Comparison of ENCODE assay signal across 10 cellular contexts in the genomic region with DNA sequence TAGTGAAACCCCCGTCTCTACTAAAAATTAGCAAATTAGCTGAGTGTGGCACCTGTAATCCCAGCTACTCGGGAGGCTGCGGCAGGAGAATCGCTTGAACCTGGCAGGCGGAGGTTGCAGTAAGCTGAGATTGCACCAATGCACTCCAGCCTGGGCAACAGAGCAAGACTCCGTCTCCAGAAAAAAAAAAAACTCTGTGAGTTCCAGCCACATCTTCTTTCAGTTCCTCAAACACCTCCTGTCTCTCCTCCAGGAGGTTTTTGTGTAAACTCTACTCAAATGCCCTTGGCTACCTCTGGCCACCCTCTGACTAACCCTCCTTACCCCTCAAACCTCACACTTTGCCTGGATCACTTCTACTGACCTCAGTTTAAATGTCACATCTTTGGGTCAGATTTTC. TPM values are rescaled to one million over a fixed set of nuclear protein-coding genes. Genes with fewer than 3 reads are reported as not detected.
DNase-seq lines count a peak whose midpoint lies in the region; ATAC-seq and TF ChIP-seq lines count a peak whose summit lies in the region.
"Had no signal": no experiment of that assay in that cellular context is flagged by ENCODE, and none has a peak within 500 bp of the region (broad histone marks: within the 10 kb centered on the region; RNA-seq: fewer than 3 reads in every experiment).

No MANE protein-coding gene starts in this region.

- peak overlapping the region; percentile 58 for H3K27ac ChIP-seq in OCI-LY7 (ENCODE audit: low read depth, low read length, poor library complexity, severe bottlenecking)

- peaks cover 97% of the 10 kb centered on the region for H3K36me3 ChIP-seq in OCI-LY7 (ENCODE audit: insufficient read depth, low read length)

- H3K4me3 ChIP-seq in GM12864 (ENCODE audit: low read depth, low read length), result no peak overlapping the region
- H3K4me3 ChIP-seq in OCI-LY7 (ENCODE audit: low read depth, low read length, poor library complexity, severe bottlenecking), result peak overlapping the region; percentile 43

- peak; percentile 82 for ATAC-seq in GM19395 (IDR thresholded peaks at IDR 0.05; ENCODE audit: unreplicated experiment)
- peak; percentile 42 for ATAC-seq in HG03039 (IDR thresholded peaks at IDR 0.05; ENCODE audit: unreplicated experiment)

- no peaks in the 10 kb centered on the region for H3K9me2 ChIP-seq in OCI-LY7 (ENCODE audit: insufficient read depth, low read length)

- intact Hi-C loops in OCI-LY7 (cut with micrococcal nuclease; ENCODE audit: unreplicated experiment), result loop anchor here (2.0 kb wide), 1 partner anchor 39 kb away; no protein-coding TSS in a partner anchor

- BruUV-seq in OCI-LY7 (replicated peaks; lab: Mats Ljungman, UMichigan), result no TSS peak

- H3K79me2 ChIP-seq in OCI-LY7 (ENCODE audit: insufficient read depth, low read depth, low read length), result peaks cover 89% of the 10 kb centered on the region

- H3K9me3 ChIP-seq in OCI-LY7 (ENCODE audit: low read length), result no peaks in the 10 kb centered on the region

- H3K4me2 ChIP-seq in OCI-LY7 (ENCODE audit: low read length), result peak overlapping the region; percentile 71

- peaks cover 57% of the 10 kb centered on the region for H3K4me1 ChIP-seq in OCI-LY7 (ENCODE audit: insufficient read depth, low read length, poor library complexity, severe bottlenecking)

- CTCF ChIA-PET in OCI-LY7 (lab: Charles Lee; ENCODE audit: unreplicated experiment), result interaction anchor here (0.8 to 1.2 kb wide), 4 partner anchors 14 to 65 kb away, joined by 3 read pairs; no protein-coding TSS in a partner anchor

- H4K20me1 ChIP-seq in OCI-LY7 (ENCODE audit: insufficient read depth, low read length), result peaks cover 15% of the 10 kb centered on the region

- POLR2A ChIA-PET in OCI-LY7 (lab: Charles Lee), result interaction anchor here (0.6 to 1.7 kb wide), 9 partner anchors 8 to 129 kb away, joined by 3 to 10 read pairs (median 4); no protein-coding TSS in a partner anchor

- no peak overlapping the region for H2AFZ ChIP-seq in OCI-LY7 (ENCODE audit: low read length)

- no peak for TF ChIP-seq CTCF in GM12864 (IDR thresholded peaks at IDR 0.05; ENCODE audit: low read depth, low read length, missing control alignments)
- no peak for TF ChIP-seq CTCF in OCI-LY7 (conservative IDR thresholded peaks at IDR 0.05; ENCODE audit: low read length)

- DNase-seq in GM12864 (ENCODE audit: low read depth) (peak; percentile 67), OCI-LY7 (ENCODE audit: low spot score) (peak; percentile 60), NCI-H2029 (lab: John Stamatoyannopoulos, UW) (no peak), mucosa of gallbladder (ENCODE audit: low spot score) (no peak), epidermal melanocyte (ENCODE audit: insufficient read length, low spot score) (no peak)
- no peak for DNase-seq in stimulated activated naive CD4-positive, alpha-beta T cell treated with Interleukin-2 at 50 U/mL for 16 hours (lab: John Stamatoyannopoulos, UW)
- DNase-seq: NCI-H748 treated with DMSO at 0.1 percent for 48 hours, substantia nigra had no signal

RNA-seq across cellular contexts. Expression of a gene that starts 38.1 kb away (rescaled TPM):
- total RNA-seq in OCI-LY7 (2014; rRNA removed; shearing (Covaris generic)), result 164 and 186 TPM in 2 replicates
- 161 and 180 TPM in 2 replicates for total RNA-seq in OCI-LY7 (2022)
- 18.4 TPM for total RNA-seq in mucosa of gallbladder

RNA-seq across cellular contexts. Expression of a gene that starts 53.7 kb away (rescaled TPM):
- 36.2 and 48.9 TPM in 2 replicates for total RNA-seq in OCI-LY7 (2014; rRNA removed; shearing (Covaris generic))
- 54.8 and 61.9 TPM in 2 replicates for total RNA-seq in OCI-LY7 (2022)
- 137 TPM for total RNA-seq in mucosa of gallbladder

Comparison
In these comparisons a context has a peak if more than half of its experiments do, and no peak if none do; other contexts are left out.
1. DNase-seq: peak in GM12864 (single experiment) and OCI-LY7 (single experiment); none in NCI-H2029 (single experiment), mucosa of gallbladder (single experiment), epidermal melanocyte (single experiment) and stimulated activated naive CD4-positive, alpha-beta T cell treated with Interleukin-2 at 50 U/mL for 16 hours (single experiment).